3 cellular contexts compared by ENCODE assay signal in the genomic region with DNA sequence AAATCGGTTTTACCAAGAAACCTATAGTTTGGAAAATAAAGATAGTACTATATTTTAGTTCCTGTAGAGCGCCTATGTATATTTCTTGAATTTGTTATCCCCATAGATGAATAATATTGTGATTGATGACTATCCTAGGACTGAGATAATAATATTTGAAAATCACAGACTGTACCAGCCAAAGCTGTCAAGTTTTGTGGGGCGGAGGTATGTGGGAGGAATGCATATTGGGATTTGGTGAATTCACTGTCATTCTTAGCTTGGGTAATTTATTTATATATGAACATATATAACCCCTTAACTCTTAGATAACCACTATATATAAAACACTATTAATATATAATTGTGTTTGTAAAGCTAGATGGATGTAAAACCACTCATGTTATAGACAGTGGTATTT.
"Had no signal": no experiment of that assay in that cellular context is flagged by ENCODE, and none has a peak within 500 bp of the region (broad histone marks: within the 10 kb centered on the region; RNA-seq: fewer than 3 reads in every experiment).

No MANE protein-coding gene starts in this region.

- DNase-seq: IMR-90, KBM-7, KG1 had no signal
